In the genomic region with DNA sequence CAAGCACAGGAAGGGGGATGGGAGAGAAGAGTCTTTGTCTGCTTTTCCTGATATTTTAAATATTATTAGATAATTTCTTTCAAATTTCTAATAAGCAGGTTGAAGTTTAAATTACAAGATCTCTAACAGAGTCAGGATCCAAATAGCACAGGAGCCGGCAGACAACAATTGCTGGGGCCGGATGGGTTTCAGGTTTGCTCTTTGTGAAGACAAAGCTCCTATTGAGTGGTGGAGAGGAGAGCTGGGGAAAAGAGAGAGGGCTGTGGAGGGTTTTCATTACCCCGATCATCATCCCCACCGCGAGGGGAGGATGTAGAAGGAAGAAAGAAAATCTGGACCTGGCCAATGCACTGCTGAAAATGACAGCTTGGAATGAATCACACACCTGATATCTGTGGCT, we compare ENCODE assay signal across 16 cellular contexts.
DNase-seq lines count a peak whose midpoint lies in the region; ATAC-seq and TF ChIP-seq lines count a peak whose summit lies in the region.
"Had no signal": no experiment of that assay in that cellular context is flagged by ENCODE, and none has a peak within 500 bp of the region (broad histone marks: within the 10 kb centered on the region; RNA-seq: fewer than 3 reads in every experiment).

No MANE protein-coding gene starts in this region.

- peak overlapping the region; percentile 73 for H3K4me2 ChIP-seq in BLaER1
- H3K4me2 ChIP-seq: GM23338 had no signal

- peaks cover 6% of the 10 kb centered on the region for H3K27me3 Mint-ChIP-seq in WTC11 (ENCODE audit: low read depth)

- intact Hi-C loops in stomach (cut with DNase I; ENCODE audit: low total_unique reads), result no loop called here

- H3K4me3 Mint-ChIP-seq in WTC11, result no peak overlapping the region
- H3K4me3 Mint-ChIP-seq: CD4-positive, alpha-beta T cell; GM23338; T-cell had no signal

- H3K4me3 ChIP-seq in BLaER1 (no peak overlapping the region), BE2C (ENCODE audit: low read depth, low read length) (no peak overlapping the region), upper lobe of left lung (no peak overlapping the region), stomach (no peak overlapping the region)
- H3K4me3 ChIP-seq: GM23338 had no signal

- H4K20me1 ChIP-seq in BLaER1, result no peaks in the 10 kb centered on the region

- H3K9me3 Mint-ChIP-seq in WTC11, result peaks cover 6% of the 10 kb centered on the region

- no peaks in the 10 kb centered on the region for H3K36me3 Mint-ChIP-seq in WTC11
- H3K36me3 Mint-ChIP-seq: T-cell had no signal

- H3K9ac ChIP-seq in BLaER1, result no peak overlapping the region

- peak; percentile 6 for ATAC-seq in GM19025 (IDR thresholded peaks at IDR 0.05; ENCODE audit: low read depth, unreplicated experiment)
- ATAC-seq in HG03103 (IDR thresholded peaks at IDR 0.05; ENCODE audit: low read depth, unreplicated experiment), result peak; percentile 8
- ATAC-seq in WTC11, result no peak
- no peak for ATAC-seq in upper lobe of left lung (ENCODE audit: low FRiP score in 2 of 2)
- ATAC-seq: GM23338, PC-3, T-cell had no signal

- no peak for TF ChIP-seq POLR2A in upper lobe of left lung (IDR thresholded peaks at IDR 0.05)
- TF ChIP-seq POLR2A in stomach (IDR thresholded peaks at IDR 0.05), result no peak

- DNase-seq in WTC11 (ENCODE audit: low spot score) (no peak), BE2C (no peak), upper lobe of left lung (no peak), stomach (no peak)
- DNase-seq: AML-193; CD4-positive, alpha-beta T cell; DMS79 treated with DMSO at 0.1 percent for 48 hours; Kasumi-1; NCI-H1930; NCI-H526; PC-3; T-cell had no signal

- H3K27ac ChIP-seq in BLaER1, result no peak overlapping the region
- no peak overlapping the region for H3K27ac ChIP-seq in upper lobe of left lung
- H3K27ac ChIP-seq in stomach, result no peak overlapping the region

- H3K9me3 ChIP-seq in BLaER1 (no peaks in the 10 kb centered on the region), BE2C (peaks cover 3% of the 10 kb centered on the region; the same call in 1 of the 2 replicates), upper lobe of left lung (no peaks in the 10 kb centered on the region), stomach (peaks cover 0 to 4% (median 0%) of the 10 kb centered on the region in 4 donors)

- peaks cover 9% of the 10 kb centered on the region for H3K4me1 Mint-ChIP-seq in WTC11
- H3K4me1 Mint-ChIP-seq: T-cell had no signal

- 76 to 84% methylated on average over 5 of the region's 5 CpGs for WGBS in upper lobe of left lung, 2 donors
- WGBS in stomach, 5 donors, result 82 to 91% (median 89%) methylated on average over 5 of the region's 5 CpGs

- H3K27me3 ChIP-seq in BLaER1 (no peaks in the 10 kb centered on the region), BE2C (no peaks in the 10 kb centered on the region), upper lobe of left lung (no peaks in the 10 kb centered on the region), stomach (no peaks in the 10 kb centered on the region)

- no peak for TF ChIP-seq CTCF in WTC11 (IDR thresholded peaks at IDR 0.05)
- no peak for TF ChIP-seq CTCF in BE2C (IDR thresholded peaks at IDR 0.05; ENCODE audit: low read depth, low read length)
- no peak for TF ChIP-seq CTCF in upper lobe of left lung (IDR thresholded peaks at IDR 0.05)
- no peak for TF ChIP-seq CTCF in stomach (IDR thresholded peaks at IDR 0.05)

- TF ChIP-seq EP300 in upper lobe of left lung (IDR thresholded peaks at IDR 0.05), result no peak
- TF ChIP-seq EP300 in stomach (IDR thresholded peaks at IDR 0.05), result no peak

- no peaks in the 10 kb centered on the region for H3K36me3 ChIP-seq in BLaER1
- no peaks in the 10 kb centered on the region for H3K36me3 ChIP-seq in BE2C
- no peaks in the 10 kb centered on the region for H3K36me3 ChIP-seq in upper lobe of left lung
- H3K36me3 ChIP-seq in stomach, result no peaks in the 10 kb centered on the region

- POLR2A ChIA-PET in WTC11 (lab: Charles Lee), result no interaction called here

- H3K4me1 ChIP-seq in BLaER1, result peaks cover 36% of the 10 kb centered on the region
- H3K4me1 ChIP-seq in BE2C, result no peaks in the 10 kb centered on the region
- H3K4me1 ChIP-seq in upper lobe of left lung, result no peaks in the 10 kb centered on the region
- no peaks in the 10 kb centered on the region for H3K4me1 ChIP-seq in stomach

- CTCF ChIA-PET in WTC11 (lab: Charles Lee), result no interaction called here

- H3K27ac Mint-ChIP-seq in WTC11, result no peak overlapping the region
- H3K27ac Mint-ChIP-seq: CD4-positive, alpha-beta T cell; GM23338; T-cell had no signal

TF ChIP-seq in WTC11, 78 proteins besides CTCF, POLR2A, EP300 and RAD21:
- TF ChIP-seq, protein P1, sequence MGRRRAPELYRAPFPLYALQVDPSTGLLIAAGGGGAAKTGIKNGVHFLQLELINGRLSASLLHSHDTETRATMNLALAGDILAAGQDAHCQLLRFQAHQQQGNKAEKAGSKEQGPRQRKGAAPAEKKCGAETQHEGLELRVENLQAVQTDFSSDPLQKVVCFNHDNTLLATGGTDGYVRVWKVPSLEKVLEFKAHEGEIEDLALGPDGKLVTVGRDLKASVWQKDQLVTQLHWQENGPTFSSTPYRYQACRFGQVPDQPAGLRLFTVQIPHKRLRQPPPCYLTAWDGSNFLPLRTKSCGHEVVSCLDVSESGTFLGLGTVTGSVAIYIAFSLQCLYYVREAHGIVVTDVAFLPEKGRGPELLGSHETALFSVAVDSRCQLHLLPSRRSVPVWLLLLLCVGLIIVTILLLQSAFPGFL (CRISPR knock-in tag; IDR thresholded peaks at IDR 0.05; ENCODE audit: borderline replicate concordance), result no peak
- TF ChIP-seq ZNF138 (CRISPR knock-in tag; conservative IDR thresholded peaks at IDR 0.05) (no peak), ZNF317 (CRISPR knock-in tag; IDR thresholded peaks at IDR 0.05; ENCODE audit: borderline replicate concordance, low read depth) (0 out of 2 replicates have a peak, but pooled peaks have one; percentile 36)

Comparison
In these comparisons a context has a peak if more than half of its experiments do, and no peak if none do; other contexts are left out.
1. ATAC-seq: peak in GM19025 (single experiment) and HG03103 (single experiment); none in WTC11 (single experiment) and upper lobe of left lung (0 of 2).